ENCODE assay signal across 21 cellular contexts in genomic region chr9:81556923-81557322, GRCh38.
"Had no signal": no experiment of that assay in that cellular context is flagged by ENCODE, and none has a peak within 500 bp of the region (broad histone marks: within the 10 kb centered on the region; RNA-seq: fewer than 3 reads in every experiment).

No MANE protein-coding gene starts in this region.

- H3K4me2 ChIP-seq: KMS-11 had no signal

- ATAC-seq: Panc1, PC-3 had no signal

- H3K27me3 ChIP-seq: SJCRH30 had no signal

- H3K27ac ChIP-seq: HL-60, KMS-11, SJCRH30 had no signal

- DNase-seq: Kasumi-1, MM.1S, NCI-H1105, NCI-H1417 treated with DMSO at 0.1 percent for 48 hours, NCI-H146, NCI-H1694 treated with DMSO at 0.1 percent for 48 hours, NCI-H1930, NCI-H2081 treated with DMSO at 0.1 percent for 48 hours, NCI-H2171, NCI-H226, NCI-H446, NCI-H510A, NCI-H524 treated with DMSO at 0.1 percent for 48 hours, NCI-H774, PC-3, SHP77 treated with DMSO at 0.1 percent for 48 hours, SJCRH30 had no signal

- FAIRE-seq: HTR-8/SVneo had no signal

- H3K36me3 ChIP-seq: SJCRH30 had no signal

- H3K9me3 ChIP-seq: SJCRH30 had no signal

- H3K9ac ChIP-seq: KMS-11 had no signal

- H3K4me3 ChIP-seq: SJCRH30 had no signal
